Comparison of ENCODE assay signal across 9 cellular contexts in genomic region chr4:5863461-5864113, GRCh38. TPM values are rescaled to one million over a fixed set of nuclear protein-coding genes. Genes with fewer than 3 reads are reported as not detected.
DNase-seq lines count a peak whose midpoint lies in the region; ATAC-seq, FAIRE-seq and TF ChIP-seq lines count a peak whose summit lies in the region.
"Had no signal": no experiment of that assay in that cellular context is flagged by ENCODE, and none has a peak within 500 bp of the region (broad histone marks: within the 10 kb centered on the region; RNA-seq: fewer than 3 reads in every experiment).

No MANE protein-coding gene starts in this region.

- intact Hi-C loops in K562 (cut with micrococcal nuclease), result no loop called here

- no peaks in the 10 kb centered on the region for H3K9me1 ChIP-seq in K562 (ENCODE audit: control insufficient read depth, insufficient read depth, low read length)

- no peak for TF ChIP-seq CTCF in K562 (IDR thresholded peaks at IDR 0.05 in 2 of 3, conservative IDR thresholded peaks at IDR 0.05 in 1 of 3; ENCODE audit: insufficient read depth in 2 of 3, low read depth in 1 of 3, low read length in 3 of 3)

- TF ChIP-seq POLR2A in K562 (conservative IDR thresholded peaks at IDR 0.05), result no peak

- H2AFZ ChIP-seq in K562 (ENCODE audit: low read depth, low read length), result no peak overlapping the region

- H3K9me3 ChIP-seq in K562 (replicated peaks; ENCODE audit: control insufficient read depth, insufficient read depth, low read depth, low read length), result no peaks in the 10 kb centered on the region
- H3K9me3 ChIP-seq: upper lobe of right lung had no signal

- no peak for FAIRE-seq in K562 (lab: Jason Lieb, UNC)

- POLR2A ChIA-PET in K562 (lab: Yijun Ruan, JAX), result no interaction called here

- peaks cover 0 to 41% of the 10 kb centered on the region in 2 experiments; a peak in 3 of 5 replicates for H3K27me3 ChIP-seq in K562 (ENCODE audit: control insufficient read depth in 2 of 2, insufficient read depth in 2 of 2, low read length in 2 of 2)

- no peak overlapping the region for H3K27ac ChIP-seq in K562 (ENCODE audit: extremely low read depth, low read depth, low read length)
- H3K27ac ChIP-seq: upper lobe of right lung had no signal

- no peak overlapping the region for H3K4me2 ChIP-seq in K562 (ENCODE audit: insufficient read depth, low read length)

- no TSS peak for BruUV-seq in K562 (replicated peaks; lab: Mats Ljungman, UMichigan)

- 0% methylated on average over 14 of the region's 15 CpGs for WGBS in K562 (ENCODE audit: insufficient coverage, low coverage, missing lambda C conversion rate)

- no peak for ATAC-seq in K562
- ATAC-seq in HG02973 (IDR thresholded peaks at IDR 0.05; ENCODE audit: unreplicated experiment), result no peak
- ATAC-seq: upper lobe of right lung had no signal

- TF ChIP-seq RAD21 in K562 (CRISPR knock-in tag; conservative IDR thresholded peaks at IDR 0.05 in 1 of 2, IDR thresholded peaks at IDR 0.05 in 1 of 2), result no peak

- TF ChIP-seq EP300 in K562 (IDR thresholded peaks at IDR 0.05; ENCODE audit: low read length), result no peak

- H3K4me3 ChIP-seq in K562, result no peak overlapping the region
- H3K4me3 ChIP-seq: upper lobe of right lung had no signal

- DNase-seq in GM03348 (ENCODE audit: low spot score), result peak; percentile 56
- DNase-seq in NCI-H460 (ENCODE audit: extremely low read depth, low read depth), result peak; percentile 1
- DNase-seq in K562 (ENCODE audit: extremely low read depth in 1 of 4, low spot score in 3 of 4), result no peak
- peak; percentile 27 for DNase-seq in stimulated activated CD4-positive, alpha-beta T cell treated with anti-CD3 and anti-CD28 coated beads, Interleukin-12 subunit alpha, Interleukin-12 subunit beta, amount 100 ng/mL, for 4 hours
- DNase-seq in NOMO-1 treated with DMSO at 0.1 percent for 48 hours (lab: John Stamatoyannopoulos, UW; ENCODE audit: unreplicated experiment), result no peak
- DNase-seq in NAMALWA (ENCODE audit: low spot score), result no peak
- DNase-seq in effector CD8-positive, alpha-beta T cell (lab: John Stamatoyannopoulos, UW), result no peak
- DNase-seq: upper lobe of right lung had no signal

- H3K4me1 ChIP-seq in K562 (replicated peaks in 1 of 2; ENCODE audit: control insufficient read depth in 2 of 2, insufficient read depth in 2 of 2, low read length in 2 of 2), result no peaks in the 10 kb centered on the region
- H3K4me1 ChIP-seq: upper lobe of right lung had no signal

- no peaks in the 10 kb centered on the region; the same call in 1 of the 2 replicates for H4K20me1 ChIP-seq in K562 (replicated peaks; ENCODE audit: control insufficient read depth, insufficient read depth, low read length)

- no peaks in the 10 kb centered on the region for H3K36me3 ChIP-seq in K562 (ENCODE audit: control insufficient read depth, insufficient read depth, low read length)
- H3K36me3 ChIP-seq: upper lobe of right lung had no signal

- H3K79me2 ChIP-seq in K562 (ENCODE audit: control insufficient read depth, insufficient read depth, low read length), result no peaks in the 10 kb centered on the region

- CTCF ChIA-PET in K562 (lab: Yijun Ruan, JAX; ENCODE audit: low intra/inter-chr PET ratio), result no interaction called here

- no peak overlapping the region for H3K9ac ChIP-seq in K562 (ENCODE audit: insufficient read depth in 1 of 2, low read depth in 2 of 2, low read length in 2 of 2)

- in situ Hi-C loops in K562 (cut with MboI), result no loop called here

TF ChIP-seq in K562, 482 proteins besides CTCF, POLR2A, EP300 and RAD21:
- TF ChIP-seq NFIC (IDR thresholded peaks at IDR 0.05) (0 out of 2 replicates have a peak, but pooled peaks have one; percentile 22), CTBP1 (IDR thresholded peaks at IDR 0.05; ENCODE audit: borderline replicate concordance) (no peak)

RNA-seq across cellular contexts. Expression of gene CRMP1, which starts 29.3 kb away (rescaled TPM):
- 0.07 and 0.20 TPM in 2 replicates for total RNA-seq in NCI-H460 (2014; rRNA removed; shearing (Covaris generic))
- 0.08 TPM in 1 of 2 replicates, not detected in the other for polyA plus RNA-seq in NCI-H460 (2014; cell fraction: nucleus; rRNA removed)
- not detected in 2 replicates for total RNA-seq in K562 (2011; cell fraction: chromatin; rRNA removed; ENCODE audit: low replicate concordance)
- not detected in 2 replicates for total RNA-seq in K562 (2011; cell fraction: nucleolus; rRNA removed)
- not detected in 2 replicates for total RNA-seq in K562 (2011; cell fraction: nucleoplasm; rRNA removed)
- total RNA-seq in K562 (2014; rRNA removed), result not detected in 2 replicates
- not detected in 2 replicates for total RNA-seq in K562 (2014; rRNA removed; fragmentation: Illumina TruSeq; extraction: Trizol)
- not detected in 2 replicates for total RNA-seq in K562 (2015; rRNA removed; fragmentation: Illumina TruSeq; extraction: Trizol)
- 0.04 and 0.13 TPM in 2 replicates for total RNA-seq in K562 (2021)
- polyA plus RNA-seq in K562 (2011; rRNA removed), result not detected in 2 replicates
- not detected in 2 replicates for polyA plus RNA-seq in K562 (2011; cell fraction: cytosol; rRNA removed)
- not detected in 2 replicates for polyA plus RNA-seq in K562 (2011; cell fraction: nucleus; rRNA removed)
- polyA plus RNA-seq in K562 (2012), result 0.47 and 1.8 TPM in 2 replicates
- not detected in 2 replicates for polyA plus RNA-seq in K562 (2014; fragmentation: Illumina TruSeq; extraction: Trizol)
- polyA plus RNA-seq in K562 (2014; fragmentation: Nextera tagmentation; extraction: Ambion mirVana), result under 1 TPM in 1 of 2 experiments, not detected in 1; 0.03 TPM
- not detected in 2 replicates for polyA plus RNA-seq in K562 (2014; rRNA removed)
- polyA minus RNA-seq in K562 (2011; rRNA and poly(A)+ RNA removed), result not detected in 2 replicates
- polyA minus RNA-seq in K562 (2011; cell fraction: cytosol; rRNA and poly(A)+ RNA removed), result not detected in 2 replicates
- polyA minus RNA-seq in K562 (2011; cell fraction: nucleus; rRNA and poly(A)+ RNA removed), result not detected in 2 replicates

Comparison
In these comparisons a context has a peak if more than half of its experiments do, and no peak if none do; other contexts are left out.
1. DNase-seq: peak in GM03348 (single experiment), NCI-H460 (single experiment) and stimulated activated CD4-positive, alpha-beta T cell treated with anti-CD3 and anti-CD28 coated beads, Interleukin-12 subunit alpha, Interleukin-12 subunit beta, amount 100 ng/mL, for 4 hours (single experiment); none in K562 (0 of 4), NOMO-1 treated with DMSO at 0.1 percent for 48 hours (single experiment), NAMALWA (single experiment) and effector CD8-positive, alpha-beta T cell (single experiment).